Comparison of ENCODE assay signal across 8 cellular contexts in genomic region chr5:151047814-151048425, GRCh38. TPM values are rescaled to one million over a fixed set of nuclear protein-coding genes. Genes with fewer than 3 reads are reported as not detected.
A peak's percentile ranks its signal among the peaks of the same experiment; 100 is the strongest.
DNase-seq lines count a peak whose midpoint lies in the region; ATAC-seq and TF ChIP-seq lines count a peak whose summit lies in the region.

No MANE protein-coding gene starts in this region.

- H3K9me3 ChIP-seq in fibroblast of lung (ENCODE audit: control insufficient read depth, insufficient read depth, low read depth, low read length): no peaks in the 10 kb centered on the region

- peak; percentile 56 for ATAC-seq in HG02678 (IDR thresholded peaks at IDR 0.05; ENCODE audit: unreplicated experiment)
- no peak for ATAC-seq in HG03159 (IDR thresholded peaks at IDR 0.05; ENCODE audit: unreplicated experiment)

- DNase-seq in GM12864 (ENCODE audit: low read depth): no peak
- peak in 1 of 2 donors; percentile 41 for DNase-seq in fibroblast of lung (ENCODE audit: low read depth in 2 of 2)
- DNase-seq in retinal pigment epithelial cell (ENCODE audit: low read depth): no peak
- DNase-seq in NCI-H1048 (lab: John Stamatoyannopoulos, UW): no peak
- DNase-seq in HPDE6-E6E7 (ENCODE audit: extremely low spot score): no peak

- H3K4me3 ChIP-seq in GM12864 (ENCODE audit: low read depth, low read length) (no peak overlapping the region), fibroblast of lung (replicated peaks in 1 of 4; ENCODE audit: control extremely low read depth in 1 of 4, insufficient read depth in 1 of 4, low read depth in 3 of 4, low read length in 4 of 4) (no peak overlapping the region), retinal pigment epithelial cell (ENCODE audit: low read length) (no peak overlapping the region)

- no peaks in the 10 kb centered on the region for H4K20me1 ChIP-seq in fibroblast of lung (ENCODE audit: control insufficient read depth, extremely low read depth, insufficient read depth, low read length)

- H3K9ac ChIP-seq in fibroblast of lung (ENCODE audit: insufficient read depth, low read length): no peak overlapping the region

- H3K4me1 ChIP-seq in fibroblast of lung (ENCODE audit: control insufficient read depth, extremely low read depth, insufficient read depth, low read length): peaks cover 6% of the 10 kb centered on the region

- peaks cover 7% of the 10 kb centered on the region for H3K36me3 ChIP-seq in fibroblast of lung (ENCODE audit: control insufficient read depth, insufficient read depth, low read length)

- H3K27ac ChIP-seq in VCaP (no peak overlapping the region), fibroblast of lung (ENCODE audit: insufficient read depth, low read length) (no peak overlapping the region)

- H3K27me3 ChIP-seq in fibroblast of lung (ENCODE audit: control insufficient read depth, insufficient read depth, low read length): no peaks in the 10 kb centered on the region

- no peak overlapping the region for H3K4me2 ChIP-seq in fibroblast of lung (ENCODE audit: extremely low read depth, insufficient read depth, low read length)

- no peaks in the 10 kb centered on the region for H3K79me2 ChIP-seq in fibroblast of lung (ENCODE audit: control insufficient read depth, insufficient read depth, low read length)

- peak; percentile 90 for TF ChIP-seq CTCF in GM12864 (IDR thresholded peaks at IDR 0.05; ENCODE audit: low read depth, low read length, missing control alignments)
- TF ChIP-seq CTCF in VCaP (conservative IDR thresholded peaks at IDR 0.05): peak; percentile 88
- TF ChIP-seq CTCF in fibroblast of lung (conservative IDR thresholded peaks at IDR 0.05 in 1 of 2, IDR thresholded peaks at IDR 0.05 in 1 of 2; ENCODE audit: low read depth in 1 of 2, low read length in 2 of 2): peak; percentile 96 to 97
- peak; percentile 92 for TF ChIP-seq CTCF in retinal pigment epithelial cell (conservative IDR thresholded peaks at IDR 0.05; ENCODE audit: low read depth, low read length)

- no peak overlapping the region for H2AFZ ChIP-seq in fibroblast of lung (ENCODE audit: low read length)

RNA-seq across cellular contexts. Expression of gene GPX3, which starts 27.5 kb away (rescaled TPM):
- 126 and 182 TPM in 2 replicates for total RNA-seq in fibroblast of lung
- 217 and 267 TPM in 2 replicates for polyA plus RNA-seq in fibroblast of lung
- 92.3 and 130 TPM in 2 replicates for polyA plus RNA-seq in fibroblast of lung (2012)
- 201 and 308 TPM in 2 replicates for polyA minus RNA-seq in fibroblast of lung (ENCODE audit: low replicate concordance)

RNA-seq across cellular contexts. Expression of gene TNIP1, which starts 32.9 kb away (rescaled TPM):
- 54.7 and 59.1 TPM in 2 replicates for total RNA-seq in fibroblast of lung
- polyA plus RNA-seq in fibroblast of lung: 32.9 and 47.2 TPM in 2 replicates
- polyA plus RNA-seq in fibroblast of lung (2012): 40.4 and 60.0 TPM in 2 replicates
- 26.1 and 37.6 TPM in 2 replicates for polyA minus RNA-seq in fibroblast of lung (ENCODE audit: low replicate concordance)
